ENCODE assay signal across 8 cellular contexts in genomic region chr1:21294266-21295058, GRCh38. TPM values are rescaled to one million over a fixed set of nuclear protein-coding genes. Genes with fewer than 3 reads are reported as not detected.
DNase-seq lines count a peak whose midpoint lies in the region; ATAC-seq, FAIRE-seq and TF ChIP-seq lines count a peak whose summit lies in the region.

No MANE protein-coding gene starts in this region.

- H3K27ac Mint-ChIP-seq in T-helper 1 cell treated with Interleukin-12 subunit alpha and Interleukin-12 subunit beta and Interleukin-4 antibody, amounts not matched to agents 30 μg/mL and 1 μg/mL, for 36 hours = peak overlapping the region; percentile 99

- H3K27me3 ChIP-seq in K562 (ENCODE audit: control insufficient read depth in 2 of 2, insufficient read depth in 2 of 2, low read length in 2 of 2) (no peaks in the 10 kb centered on the region; a peak in 2 of 5 replicates), neuronal stem cell (ENCODE audit: control insufficient read depth in 3 of 3, insufficient read depth in 3 of 3, low read depth in 1 of 3, low read length in 3 of 3) (peaks cover 0 to 15% (median 0%) of the 10 kb centered on the region in 3 experiments)

- intact Hi-C loops in K562 (cut with micrococcal nuclease) = loop anchor here (1.0 kb wide), 1 partner anchor 40 kb away; no protein-coding TSS in a partner anchor

- H3K9me3 ChIP-seq in K562 (replicated peaks; ENCODE audit: control insufficient read depth, insufficient read depth, low read depth, low read length) (no peaks in the 10 kb centered on the region), neuronal stem cell (replicated peaks in 1 of 2; ENCODE audit: control insufficient read depth in 2 of 2, insufficient read depth in 1 of 2, low read depth in 1 of 2, low read length in 2 of 2) (no peaks in the 10 kb centered on the region)

- BruUV-seq in K562 (replicated peaks; lab: Mats Ljungman, UMichigan) = no TSS peak

- no peak for TF ChIP-seq CTCF in K562 (IDR thresholded peaks at IDR 0.05 in 2 of 3, conservative IDR thresholded peaks at IDR 0.05 in 1 of 3; ENCODE audit: insufficient read depth in 2 of 3, low read depth in 1 of 3, low read length in 3 of 3)

- H3K4me1 ChIP-seq in K562 (replicated peaks in 1 of 2; ENCODE audit: control insufficient read depth in 2 of 2, insufficient read depth in 2 of 2, low read length in 2 of 2) (peaks cover 6 to 15% of the 10 kb centered on the region in 2 experiments; a peak in 3 of 5 replicates), neuronal stem cell (ENCODE audit: control insufficient read depth in 2 of 2, insufficient read depth in 1 of 2, low read depth in 1 of 2, low read length in 2 of 2) (peaks cover 10 to 20% of the 10 kb centered on the region in 2 donors), urinary bladder (ENCODE audit: insufficient read depth) (peaks cover 2% of the 10 kb centered on the region)

- no peak overlapping the region for H2BK15ac ChIP-seq in neuronal stem cell (ENCODE audit: low read length)

- no peak overlapping the region for H2BK120ac ChIP-seq in neuronal stem cell (ENCODE audit: low read depth, low read length)

- peaks cover 7% of the 10 kb centered on the region for H3K36me3 Mint-ChIP-seq in T-helper 1 cell treated with Interleukin-12 subunit alpha and Interleukin-12 subunit beta and Interleukin-4 antibody, amounts not matched to agents 30 μg/mL and 1 μg/mL, for 36 hours (ENCODE audit: low read depth)

- H3K79me1 ChIP-seq in neuronal stem cell (ENCODE audit: low read depth, low read length) = no peaks in the 10 kb centered on the region

- H3K27me3 Mint-ChIP-seq in T-helper 1 cell treated with Interleukin-12 subunit alpha and Interleukin-12 subunit beta and Interleukin-4 antibody, amounts not matched to agents 30 μg/mL and 1 μg/mL, for 36 hours (ENCODE audit: low read depth) = no peaks in the 10 kb centered on the region

- no peak overlapping the region for H2BK12ac ChIP-seq in neuronal stem cell (ENCODE audit: low read length)

- no peak overlapping the region for H3K23ac ChIP-seq in neuronal stem cell (ENCODE audit: low read depth, low read length, poor library complexity)

- no peak overlapping the region for H4K8ac ChIP-seq in neuronal stem cell (ENCODE audit: low read depth, low read length)

- no peaks in the 10 kb centered on the region for H3K36me3 ChIP-seq in K562 (ENCODE audit: control insufficient read depth, insufficient read depth, low read length)
- H3K36me3 ChIP-seq in neuronal stem cell (replicated peaks in 1 of 2; ENCODE audit: control insufficient read depth in 2 of 2, insufficient read depth in 2 of 2, low read length in 2 of 2) = no peaks in the 10 kb centered on the region
- no peaks in the 10 kb centered on the region for H3K36me3 ChIP-seq in urinary bladder (ENCODE audit: insufficient read depth)

- H2AFZ ChIP-seq in K562 (ENCODE audit: low read depth, low read length) (no peak overlapping the region), neuronal stem cell (ENCODE audit: low read length) (no peak overlapping the region)

- peaks cover 59% of the 10 kb centered on the region for H4K20me1 ChIP-seq in K562 (replicated peaks; ENCODE audit: control insufficient read depth, insufficient read depth, low read length)

- H2BK5ac ChIP-seq in neuronal stem cell (ENCODE audit: low read length) = no peak overlapping the region

- H3K4me2 ChIP-seq in K562 (ENCODE audit: insufficient read depth, low read length) = no peak overlapping the region
- no peak overlapping the region for H3K4me2 ChIP-seq in neuronal stem cell (ENCODE audit: insufficient read depth, low read length, poor library complexity, severe bottlenecking)

- no peaks in the 10 kb centered on the region for H3K9me1 ChIP-seq in K562 (ENCODE audit: control insufficient read depth, insufficient read depth, low read length)

- no peak overlapping the region for H3K4me3 ChIP-seq in K562
- H3K4me3 ChIP-seq in neuronal stem cell (ENCODE audit: low read length in 2 of 2) = no peak overlapping the region
- no peak overlapping the region for H3K4me3 ChIP-seq in urinary bladder (ENCODE audit: low read depth, low read length)

- WGBS in K562 (ENCODE audit: insufficient coverage, low coverage, missing lambda C conversion rate) = 37% methylated on average over 13 of the region's 13 CpGs
- no CpG with 5 or more reads among the region's 13 CpGs for WGBS in neuronal stem cell (ENCODE audit: extremely low coverage in 2 of 2, insufficient read length in 2 of 2, insufficient replicate concordance in 1 of 2), 2 donors
- WGBS in urinary bladder = 71% methylated on average over 13 of the region's 13 CpGs

- TF ChIP-seq POLR2A in GM18951 (IDR thresholded peaks at IDR 0.05; ENCODE audit: extremely low read depth, insufficient read depth, insufficient read length) (peak; percentile 31), K562 (conservative IDR thresholded peaks at IDR 0.05) (no peak)

- peak overlapping the region; percentile 85 for H3K4me3 Mint-ChIP-seq in T-helper 1 cell treated with Interleukin-12 subunit alpha and Interleukin-12 subunit beta and Interleukin-4 antibody, amounts not matched to agents 30 μg/mL and 1 μg/mL, for 36 hours

- DNase-seq in K562 (ENCODE audit: extremely low read depth in 1 of 4, low spot score in 3 of 4) (no peak), neuronal stem cell (ENCODE audit: low spot score) (no peak), GDM1 (lab: John Stamatoyannopoulos, UW) (no peak), HuH-7.5 (ENCODE audit: low spot score) (no peak)

- no peak for FAIRE-seq in K562 (lab: Jason Lieb, UNC)

- CTCF ChIA-PET in K562 (lab: Yijun Ruan, JAX; ENCODE audit: low intra/inter-chr PET ratio) = no interaction called here

- no peak for TF ChIP-seq EP300 in K562 (IDR thresholded peaks at IDR 0.05; ENCODE audit: low read length)

- H3K9me3 Mint-ChIP-seq in T-helper 1 cell treated with Interleukin-12 subunit alpha and Interleukin-12 subunit beta and Interleukin-4 antibody, amounts not matched to agents 30 μg/mL and 1 μg/mL, for 36 hours = no peaks in the 10 kb centered on the region

- ATAC-seq in HG03060 (IDR thresholded peaks at IDR 0.05; ENCODE audit: low read depth, unreplicated experiment) (peak; percentile 40), K562 (peak; percentile 30)

- H3K14ac ChIP-seq in neuronal stem cell (ENCODE audit: low read length) = no peak overlapping the region

- no peaks in the 10 kb centered on the region for H3K79me2 ChIP-seq in K562 (ENCODE audit: control insufficient read depth, insufficient read depth, low read length)

- H3K4me1 Mint-ChIP-seq in T-helper 1 cell treated with Interleukin-12 subunit alpha and Interleukin-12 subunit beta and Interleukin-4 antibody, amounts not matched to agents 30 μg/mL and 1 μg/mL, for 36 hours (ENCODE audit: low read depth) = peaks cover 71% of the 10 kb centered on the region

- H2AK5ac ChIP-seq in neuronal stem cell (ENCODE audit: low read depth, low read length) = peak overlapping the region; percentile 4

- no peak overlapping the region for H4K91ac ChIP-seq in neuronal stem cell (ENCODE audit: low read depth, low read length, poor library complexity)

- peak overlapping the region; percentile 34 for H3K18ac ChIP-seq in neuronal stem cell (ENCODE audit: low read length)

- H3K27ac ChIP-seq in K562 (ENCODE audit: extremely low read depth, low read depth, low read length) (no peak overlapping the region), neuronal stem cell (replicated peaks; ENCODE audit: low read length) (no peak overlapping the region), urinary bladder (ENCODE audit: low read depth) (peak overlapping the region; percentile 18)

- in situ Hi-C loops in GM18951 (cut with MboI; ENCODE audit: low sequenced_read_pairs, unreplicated experiment) (no loop called here), K562 (cut with MboI) (no loop called here)

- TF ChIP-seq RAD21 in K562 (CRISPR knock-in tag; conservative IDR thresholded peaks at IDR 0.05 in 1 of 2, IDR thresholded peaks at IDR 0.05 in 1 of 2) = no peak

- no peak overlapping the region for H3K4ac ChIP-seq in neuronal stem cell (ENCODE audit: low read length)

- H3K9ac ChIP-seq in K562 (ENCODE audit: insufficient read depth in 1 of 2, low read depth in 2 of 2, low read length in 2 of 2) = no peak overlapping the region
- H3K9ac ChIP-seq in neuronal stem cell (ENCODE audit: low read depth, low read length, poor library complexity) = no peak overlapping the region

- POLR2A ChIA-PET in K562 (lab: Yijun Ruan, JAX) = interaction anchor here (1.4 kb wide), 1 partner anchor 23 kb away, joined by 4 read pairs; no protein-coding TSS in a partner anchor

TF ChIP-seq in K562, 482 proteins besides CTCF, POLR2A, EP300 and RAD21 (continues in another document):
- no peak for TF ChIP-seq ZBTB26 (CRISPR knock-in tag; IDR thresholded peaks at IDR 0.05)

RNA-seq across cellular contexts. Expression of gene ECE1, which starts 4.2 kb away (rescaled TPM):
- total RNA-seq in K562 (2011; cell fraction: chromatin; rRNA removed; ENCODE audit: low replicate concordance) = 46.9 and 72.4 TPM in 2 replicates
- total RNA-seq in K562 (2011; cell fraction: nucleolus; rRNA removed) = 41.5 and 47.5 TPM in 2 replicates
- total RNA-seq in K562 (2011; cell fraction: nucleoplasm; rRNA removed) = 38.9 and 42.0 TPM in 2 replicates
- total RNA-seq in K562 (2014; rRNA removed) = 18.8 and 21.3 TPM in 2 replicates
- total RNA-seq in K562 (2014; rRNA removed; fragmentation: Illumina TruSeq; extraction: Trizol) = 11.0 and 14.5 TPM in 2 replicates
- 5.3 and 6.9 TPM in 2 replicates for total RNA-seq in K562 (2015; rRNA removed; fragmentation: Illumina TruSeq; extraction: Trizol)
- total RNA-seq in K562 (2021) = 31.6 and 34.8 TPM in 2 replicates
- 10.3 and 26.8 TPM in 2 replicates for polyA plus RNA-seq in K562 (2011; rRNA removed)
- polyA plus RNA-seq in K562 (2011; cell fraction: cytosol; rRNA removed) = 5.5 and 9.8 TPM in 2 replicates
- polyA plus RNA-seq in K562 (2011; cell fraction: nucleus; rRNA removed) = 12.7 and 17.7 TPM in 2 replicates
- 20.2 and 46.9 TPM in 2 replicates for polyA plus RNA-seq in K562 (2012)
- polyA plus RNA-seq in K562 (2014; fragmentation: Illumina TruSeq; extraction: Trizol) = 29.7 and 30.8 TPM in 2 replicates
- under 1 TPM; 0.56 to 0.61 TPM for polyA plus RNA-seq in K562 (2014; fragmentation: Nextera tagmentation; extraction: Ambion mirVana)
- 10.1 and 12.1 TPM in 2 replicates for polyA plus RNA-seq in K562 (2014; rRNA removed)
- 9.1 and 14.0 TPM in 2 replicates for polyA minus RNA-seq in K562 (2011; rRNA and poly(A)+ RNA removed)
- 9.9 and 13.4 TPM in 2 replicates for polyA minus RNA-seq in K562 (2011; cell fraction: cytosol; rRNA and poly(A)+ RNA removed)
- 9.1 and 11.0 TPM in 2 replicates for polyA minus RNA-seq in K562 (2011; cell fraction: nucleus; rRNA and poly(A)+ RNA removed)
- polyA plus RNA-seq in neuronal stem cell (2013, experiment 1 of 2) = 10.7 TPM
- 10.7 TPM for polyA plus RNA-seq in neuronal stem cell (2013, experiment 2 of 2)
- total RNA-seq in urinary bladder = 32.5 TPM
- polyA plus RNA-seq in urinary bladder = 121 TPM
